Comparison of ENCODE assay signal across 8 cellular contexts in the genomic region with DNA sequence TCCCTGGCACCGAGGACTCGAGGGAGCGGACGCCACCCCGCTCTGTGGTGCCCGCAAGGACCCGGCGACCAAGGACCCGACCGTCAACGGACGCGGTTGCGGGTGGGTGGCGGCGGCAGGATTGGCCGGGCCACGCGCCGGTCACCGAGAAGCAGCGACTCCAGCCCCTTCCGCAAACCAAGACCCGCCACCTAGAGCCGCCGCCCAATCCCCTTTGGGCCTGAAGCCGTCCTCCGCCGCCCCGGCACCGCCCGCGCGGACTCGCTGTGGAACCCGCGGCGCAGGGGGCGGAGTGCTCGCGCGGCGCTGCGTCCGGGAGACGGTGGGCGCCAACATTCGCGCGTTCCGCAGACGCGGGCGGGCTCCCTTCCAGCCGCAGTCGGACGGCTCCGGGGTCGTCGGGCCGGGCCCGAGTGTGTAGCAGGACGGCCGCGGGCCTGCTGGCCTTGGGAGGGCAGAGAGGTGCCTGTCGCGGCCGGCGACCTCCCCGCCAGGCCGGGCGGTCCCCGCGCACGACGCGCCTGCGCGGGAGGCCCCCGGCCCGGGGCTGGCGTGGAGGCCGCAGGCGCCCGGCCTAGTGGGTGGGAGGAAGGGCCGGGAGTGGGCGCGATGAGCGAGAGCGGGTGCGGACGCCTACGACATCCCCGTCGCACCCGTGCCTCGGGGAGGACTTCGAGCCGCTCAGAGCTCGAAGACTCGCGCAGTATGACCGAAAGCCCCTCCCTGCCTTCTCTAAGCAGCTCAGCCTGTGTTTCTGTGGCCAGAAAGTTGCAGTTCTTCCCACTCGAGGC.
DNase-seq lines count a peak whose midpoint lies in the region; ATAC-seq and TF ChIP-seq lines count a peak whose summit lies in the region.

TSS of gene FAM228B (plus strand) at position 258 of the 791 bp plus-strand sequence. CDS start 893 bp downstream, outside the sequence.
TSS of gene PFN4 (minus strand) at position 123 of the 791 bp plus-strand sequence. CDS start 799 bp downstream, outside the sequence.

- H3K36me3 ChIP-seq in WERI-Rb-1, result no peaks in the 10 kb centered on the region

- H3K9me3 ChIP-seq in WERI-Rb-1 (ENCODE audit: severe bottlenecking), result no peaks in the 10 kb centered on the region

- H3K4me3 ChIP-seq in WERI-Rb-1 (ENCODE audit: low read depth, low read length) (peak within 1 kb of the TSS; percentile 79), cardiac fibroblast (replicated peaks in 1 of 2; ENCODE audit: low read depth in 2 of 2, low read length in 2 of 2) (peak within 1 kb of the TSS; percentile 78 to 89)

- TF ChIP-seq CTCF in WERI-Rb-1 (IDR thresholded peaks at IDR 0.05; ENCODE audit: low read depth, low read length) (no peak), cardiac fibroblast (IDR thresholded peaks at IDR 0.05; ENCODE audit: low read depth, low read length) (no peak)

- in situ Hi-C loops in ACHN (cut with HindIII; ENCODE audit: low pct_ligation_motif_present, low pct_unique_long_range_greater_than_20kb, low sequenced_read_pairs), result no loop called here

- DNase-seq in ACHN (peak; percentile 88), NCI-H2107 treated with DMSO at 0.1 percent for 48 hours (lab: John Stamatoyannopoulos, UW; ENCODE audit: unreplicated experiment) (peak; percentile 86), WERI-Rb-1 (peak; percentile 97), cardiac fibroblast (ENCODE audit: low read depth in 2 of 2) (peak; percentile 76 to 90), islet precursor cell (peak; percentile 93)
- peak; percentile 61 for DNase-seq in stimulated activated CD4-positive, alpha-beta T cell treated with anti-CD3 and anti-CD28 coated beads, Interleukin-12 subunit alpha, Interleukin-12 subunit beta, amount 100 ng/mL, for 4 hours

- peak within 1 kb of the TSS; percentile 90 for H3K27ac ChIP-seq in WERI-Rb-1

- no peaks in the 10 kb centered on the region for H3K27me3 ChIP-seq in WERI-Rb-1 (ENCODE audit: insufficient read depth, low read depth, severe bottlenecking)

- peak; percentile 80 for ATAC-seq in GM18858 (IDR thresholded peaks at IDR 0.05; ENCODE audit: unreplicated experiment)
- peak; percentile 73 for ATAC-seq in HG03060 (IDR thresholded peaks at IDR 0.05; ENCODE audit: low read depth, unreplicated experiment)

Comparison
In these comparisons a context has a peak if more than half of its experiments do, and no peak if none do; other contexts are left out.
1. Peak in every context shown above with its lines: DNase-seq, ATAC-seq, H3K4me3 ChIP-seq and H3K27ac ChIP-seq.